Comparison of ENCODE assay signal across 21 cellular contexts in genomic region chrX:13581554-13581953, GRCh38. TPM values are rescaled to one million over a fixed set of nuclear protein-coding genes. Genes with fewer than 3 reads are reported as not detected.
DNase-seq lines count a peak whose midpoint lies in the region; ATAC-seq and TF ChIP-seq lines count a peak whose summit lies in the region.
"Had no signal": no experiment of that assay in that cellular context is flagged by ENCODE, and none has a peak within 500 bp of the region (broad histone marks: within the 10 kb centered on the region; RNA-seq: fewer than 3 reads in every experiment).

No MANE protein-coding gene starts in this region.

- H3K4me2 ChIP-seq in IMR-90 (ENCODE audit: low read depth, low read length), result peak overlapping the region; percentile 31; the same call in 1 of the 2 replicates

- no peak overlapping the region for H2AK9ac ChIP-seq in IMR-90 (replicated peaks; ENCODE audit: low read depth, low read length, poor library complexity)

- H3K9me3 Mint-ChIP-seq in nephron, result peaks cover 23% of the 10 kb centered on the region
- no peaks in the 10 kb centered on the region for H3K9me3 Mint-ChIP-seq in activated CD8-positive, alpha-beta T cell treated with anti-CD3 and anti-CD28 coated beads for 36 hours

- H4K20me1 ChIP-seq in IMR-90 (ENCODE audit: insufficient read depth, low read length), result no peaks in the 10 kb centered on the region

- no peaks in the 10 kb centered on the region for H3K36me3 ChIP-seq in IMR-90 (ENCODE audit: control insufficient read depth, insufficient read depth, low read length)
- H3K36me3 ChIP-seq in uterus, result no peaks in the 10 kb centered on the region

- H3K56ac ChIP-seq in IMR-90 (ENCODE audit: extremely low read depth, insufficient read depth, low read length), result no peak overlapping the region

- no peak overlapping the region for H2BK15ac ChIP-seq in IMR-90 (ENCODE audit: low read depth, low read length)

- no peak overlapping the region for H2BK5ac ChIP-seq in IMR-90 (ENCODE audit: low read depth, low read length, poor library complexity, severe bottlenecking)

- H3K27ac Mint-ChIP-seq in nephron, result peak overlapping the region; percentile 37 to 86 (median 66)
- no peak overlapping the region for H3K27ac Mint-ChIP-seq in activated CD8-positive, alpha-beta T cell treated with anti-CD3 and anti-CD28 coated beads for 36 hours
- H3K27ac Mint-ChIP-seq: IgD-negative memory B cell had no signal

- H3K4me3 ChIP-seq in IMR-90 (ENCODE audit: insufficient read depth, low read depth, low read length) (no peak overlapping the region), uterus (no peak overlapping the region)
- H3K4me3 ChIP-seq: GM12878 had no signal

- H3K27me3 Mint-ChIP-seq in nephron (ENCODE audit: low read depth), result peaks cover 8% of the 10 kb centered on the region
- H3K27me3 Mint-ChIP-seq in activated CD8-positive, alpha-beta T cell treated with anti-CD3 and anti-CD28 coated beads for 36 hours, result peaks cover 11% of the 10 kb centered on the region

- no peak overlapping the region for H3K14ac ChIP-seq in IMR-90 (replicated peaks; ENCODE audit: low read depth, low read length)

- CTCF ChIA-PET in IMR-90 (lab: Yijun Ruan, JAX), result interaction anchor here (0.9 kb wide), 1 partner anchor 23 kb away, joined by 3 read pairs; no protein-coding TSS in a partner anchor
- CTCF ChIA-PET in activated CD8-positive, alpha-beta T cell treated with anti-CD3 and anti-CD28 coated beads for 36 hours (lab: Charles Lee), result no interaction called here

- H4K91ac ChIP-seq in IMR-90 (ENCODE audit: insufficient read depth, low read depth, low read length), result no peak overlapping the region

- peak overlapping the region; percentile 46; the same call in 1 of the 2 replicates for H3K18ac ChIP-seq in IMR-90 (ENCODE audit: low read depth, low read length)

- intact Hi-C loops in IMR-90 (cut with micrococcal nuclease) (no loop called here), uterus (cut with DNase I; ENCODE audit: low total_unique reads) (no loop called here)
- intact Hi-C loops in activated CD8-positive, alpha-beta T cell treated with anti-CD3 and anti-CD28 coated beads for 36 hours (cut with micrococcal nuclease), result no loop called here

- no peak overlapping the region for H2BK20ac ChIP-seq in IMR-90 (ENCODE audit: low read depth, low read length)

- no peak overlapping the region for H2AFZ ChIP-seq in IMR-90 (replicated peaks; ENCODE audit: low read length, poor library complexity)

- no peak for TF ChIP-seq POLR2A in IMR-90 (IDR thresholded peaks at IDR 0.05; ENCODE audit: low read depth, low read length)
- no peak for TF ChIP-seq POLR2A in uterus (IDR thresholded peaks at IDR 0.05)

- H3K9me1 ChIP-seq in IMR-90 (ENCODE audit: insufficient read depth, low read length), result no peaks in the 10 kb centered on the region

- DNase-seq in AG20443 (ENCODE audit: low spot score), result peak; percentile 19
- no peak for DNase-seq in IMR-90
- peak; percentile 83 for DNase-seq in fibroblast of gingiva (ENCODE audit: low read depth)
- no peak for DNase-seq in uterus
- DNase-seq in activated CD8-positive, alpha-beta T cell treated with anti-CD3 and anti-CD28 coated beads for 36 hours, result no peak
- DNase-seq: AML-193, DMS53, EL, GF-D8, NCI-H1105, NCI-H2081, NCI-H2171, NCI-H345, NCI-H524 treated with DMSO at 0.1 percent for 48 hours, NCI-H82 had no signal

- H3K4me3 Mint-ChIP-seq in nephron, result no peak overlapping the region
- no peak overlapping the region for H3K4me3 Mint-ChIP-seq in activated CD8-positive, alpha-beta T cell treated with anti-CD3 and anti-CD28 coated beads for 36 hours
- H3K4me3 Mint-ChIP-seq: IgD-negative memory B cell had no signal

- peak overlapping the region; percentile 7; the same call in 1 of the 2 replicates for H4K5ac ChIP-seq in IMR-90 (ENCODE audit: low read depth, low read length)

- H3K9me3 ChIP-seq in IMR-90 (ENCODE audit: control insufficient read depth, insufficient read depth, low read length), result no peaks in the 10 kb centered on the region
- H3K9me3 ChIP-seq in uterus, result peaks cover 0 to 3% of the 10 kb centered on the region in 2 donors

- in situ Hi-C loops in IMR-90 (cut with MboI; ENCODE audit: low sequenced_read_pairs), result no loop called here

- H3K4me1 Mint-ChIP-seq in nephron, result peaks cover 5% of the 10 kb centered on the region
- H3K4me1 Mint-ChIP-seq in activated CD8-positive, alpha-beta T cell treated with anti-CD3 and anti-CD28 coated beads for 36 hours (ENCODE audit: low read depth), result no peaks in the 10 kb centered on the region
- H3K4me1 Mint-ChIP-seq: IgD-negative memory B cell had no signal

- no peaks in the 10 kb centered on the region for H3K36me3 Mint-ChIP-seq in nephron (ENCODE audit: low read depth)
- H3K36me3 Mint-ChIP-seq in activated CD8-positive, alpha-beta T cell treated with anti-CD3 and anti-CD28 coated beads for 36 hours (ENCODE audit: low read depth), result no peaks in the 10 kb centered on the region
- H3K36me3 Mint-ChIP-seq: IgD-negative memory B cell had no signal

- H2BK120ac ChIP-seq in IMR-90 (ENCODE audit: low read depth, low read length), result peak overlapping the region; percentile 10; the same call in 1 of the 2 replicates

- no peak overlapping the region for H3K9ac ChIP-seq in IMR-90 (ENCODE audit: low read depth, low read length)

- TF ChIP-seq RAD21 in IMR-90 (IDR thresholded peaks at IDR 0.05; ENCODE audit: low read length), result no peak

- H3K4me1 ChIP-seq in IMR-90 (ENCODE audit: control insufficient read depth, insufficient read depth, low read length) (peaks cover 2% of the 10 kb centered on the region; the same call in 1 of the 2 replicates), uterus (no peaks in the 10 kb centered on the region)

- TF ChIP-seq CTCF in IMR-90 (conservative IDR thresholded peaks at IDR 0.05; ENCODE audit: low read depth, low read length) (no peak), nephron (IDR thresholded peaks at IDR 0.05; ENCODE audit: unreplicated experiment in 3 of 3) (no peak), uterus (IDR thresholded peaks at IDR 0.05) (no peak)
- no peak for TF ChIP-seq CTCF in activated CD8-positive, alpha-beta T cell treated with anti-CD3 and anti-CD28 coated beads for 36 hours (IDR thresholded peaks at IDR 0.05)

- H3K27me3 ChIP-seq in IMR-90 (ENCODE audit: control insufficient read depth, insufficient read depth, low read length) (peaks cover 4% of the 10 kb centered on the region), uterus (no peaks in the 10 kb centered on the region)

- dilution Hi-C loops in IMR-90 (cut with HindIII; ENCODE audit: low sequenced_read_pairs, unreplicated experiment), result no loop called here

- no peak overlapping the region for H4K8ac ChIP-seq in IMR-90 (ENCODE audit: low read depth in 2 of 2, low read length in 2 of 2)

- WGBS in IMR-90 (ENCODE audit: extremely low coverage in 2 of 2, insufficient read length in 1 of 2), 2 experiments, result no CpG with 5 or more reads among the region's 4 CpGs

- POLR2A ChIA-PET in IMR-90 (lab: Charles Lee; ENCODE audit: unreplicated experiment), result no interaction called here
- POLR2A ChIA-PET in activated CD8-positive, alpha-beta T cell treated with anti-CD3 and anti-CD28 coated beads for 36 hours (lab: Charles Lee), result no interaction called here

- H3K4ac ChIP-seq in IMR-90 (ENCODE audit: low read depth, low read length), result no peak overlapping the region

- H2AK5ac ChIP-seq in IMR-90 (ENCODE audit: low read depth, low read length), result no peak overlapping the region

- H3K23ac ChIP-seq in IMR-90 (ENCODE audit: low read depth, low read length), result no peak overlapping the region

- H3K79me1 ChIP-seq in IMR-90 (ENCODE audit: low read depth in 1 of 2, low read length in 2 of 2), result no peaks in the 10 kb centered on the region

- no TSS peak for BruUV-seq in IMR-90 (replicated peaks; lab: Mats Ljungman, UMichigan)

- peak overlapping the region; percentile 97; the same call in 1 of the 2 replicates for H3K27ac ChIP-seq in IMR-90 (ENCODE audit: insufficient read depth, low read length)
- H3K27ac ChIP-seq in uterus, result no peak overlapping the region

- peak; percentile 44 for ATAC-seq in IMR-90 (ENCODE audit: low read depth)
- ATAC-seq in GM21825 (IDR thresholded peaks at IDR 0.05; ENCODE audit: unreplicated experiment), result no peak
- ATAC-seq in activated CD8-positive, alpha-beta T cell treated with anti-CD3 and anti-CD28 coated beads for 36 hours, result no peak
- ATAC-seq: GM12878, Panc1 had no signal

TF ChIP-seq in IMR-90, 13 proteins besides CTCF, POLR2A, EP300 and RAD21 (continues in another document):
- TF ChIP-seq RCOR1 (IDR thresholded peaks at IDR 0.05; ENCODE audit: insufficient replicate concordance, low read length) (no peak), RFX5 (IDR thresholded peaks at IDR 0.05; ENCODE audit: low read depth, low read length) (no peak), SMC3 (IDR thresholded peaks at IDR 0.05; ENCODE audit: low read depth, low read length) (no peak), NFE2L2 (IDR thresholded peaks at IDR 0.05; ENCODE audit: low read depth, low read length) (no peak), CHD1 (IDR thresholded peaks at IDR 0.05; ENCODE audit: low read depth, low read length) (no peak), ELK1 (IDR thresholded peaks at IDR 0.05; ENCODE audit: borderline replicate concordance, low read depth, low read length) (no peak), MAFK (IDR thresholded peaks at IDR 0.05; ENCODE audit: low read depth, low read length) (no peak), USF2 (IDR thresholded peaks at IDR 0.05; ENCODE audit: low read depth, low read length) (no peak), MXI1 (IDR thresholded peaks at IDR 0.05; ENCODE audit: borderline replicate concordance, low read depth, low read length) (no peak)

RNA-seq across cellular contexts. Expression of gene EGFL6, which starts 12.2 kb away (rescaled TPM):
- total RNA-seq in IMR-90 (2012; rRNA removed), result not detected in 2 replicates
- not detected in 2 replicates for polyA plus RNA-seq in IMR-90 (2012; rRNA removed)
- not detected in 2 replicates for polyA plus RNA-seq in IMR-90 (2012; cell fraction: cytosol; rRNA removed)
- not detected in 2 replicates for polyA plus RNA-seq in IMR-90 (2012; cell fraction: nucleus; rRNA removed; ENCODE audit: low replicate concordance)
- total RNA-seq in uterus, result 10 to 100 TPM in 1 of 4 donors, under 1 TPM in 1, not detected in 2; 0.18 to 15.7 TPM
- total RNA-seq in activated CD8-positive, alpha-beta T cell treated with anti-CD3 and anti-CD28 coated beads for 36 hours, result 1 to 10 TPM; 2.1 to 2.7 TPM
- total RNA-seq: A673, GM12878 had no signal
- polyA plus RNA-seq: IgD-negative memory B cell had no signal

Comparison
In these comparisons a context has a peak if more than half of its experiments do, and no peak if none do; other contexts are left out.
1. DNase-seq: peak in AG20443 (single experiment) and fibroblast of gingiva (single experiment); none in IMR-90 (single experiment), uterus (0 of 2) and activated CD8-positive, alpha-beta T cell treated with anti-CD3 and anti-CD28 coated beads for 36 hours (single experiment).